Comparison of ENCODE assay signal across 27 cellular contexts in genomic region chr9:14369011-14369410, GRCh38. TPM values are rescaled to one million over a fixed set of nuclear protein-coding genes. Genes with fewer than 3 reads are reported as not detected.
"Had no signal": no experiment of that assay in that cellular context is flagged by ENCODE, and none has a peak within 500 bp of the region (broad histone marks: within the 10 kb centered on the region; RNA-seq: fewer than 3 reads in every experiment).

No MANE protein-coding gene starts in this region.

- H3K9me3 ChIP-seq: neutrophil, psoas muscle, right lobe of liver, sigmoid colon, stomach, thoracic aorta, thyroid gland, tibial nerve, upper lobe of left lung, vagina had no signal

- H2AFZ ChIP-seq: parathyroid adenoma had no signal

- H3K36me3 ChIP-seq: neutrophil, right lobe of liver, sigmoid colon, stomach, thoracic aorta, thyroid gland, tibial nerve, upper lobe of left lung, vagina had no signal

- H3K79me2 ChIP-seq: parathyroid adenoma had no signal

- FAIRE-seq: small intestine, urothelium cell line had no signal

- H3K4me1 ChIP-seq: parathyroid adenoma, right lobe of liver had no signal

- DNase-seq: naive thymus-derived CD4-positive, alpha-beta T cell; natural killer cell; nephron progenitor cell; nucleus accumbens; posterior cingulate gyrus; psoas muscle; right cardiac atrium; right lobe of liver; sigmoid colon; small intestine; stimulated activated CD4-positive, alpha-beta T cell treated with anti-CD3 and anti-CD28 coated beads, Interleukin-15, amount 100 ng/mL, for 24 hours; stimulated activated CD4-positive, alpha-beta T cell treated with anti-CD3 and anti-CD28 coated beads, Interleukin-2, amount 100 ng/mL, for 24 hours; stimulated activated CD4-positive, alpha-beta T cell treated with anti-CD3 and anti-CD28 coated beads, Interleukin-2, amount 100 ng/mL, for 48 hours; stimulated activated CD4-positive, alpha-beta T cell treated with anti-CD3 and anti-CD28 coated beads, Interleukin-4, amount 100 ng/mL, for 24 hours; stimulated activated naive B cell treated with anti-CD40 and anti-IgM and Interleukin-4, amounts not matched to agents 10 μg/mL and 1 μg/mL and 100 μg/mL, for 72 hours; stimulated activated naive CD4-positive, alpha-beta T cell treated with Interleukin-2 at 50 U/mL for 16 hours; stomach; thyroid gland; trophoblast cell; upper lobe of left lung had no signal

- H3K27ac ChIP-seq: neutrophil, parathyroid adenoma, psoas muscle, right lobe of liver, sigmoid colon, stomach, thoracic aorta, thyroid gland, tibial nerve, upper lobe of left lung, vagina had no signal

- H3K9ac ChIP-seq: parathyroid adenoma had no signal

- ATAC-seq: naive thymus-derived CD4-positive, alpha-beta T cell; natural killer cell; psoas muscle; right cardiac atrium; stimulated activated effector memory CD8-positive, alpha-beta T cell treated with anti-CD3 and anti-CD28 coated beads, Interleukin-12 subunit alpha, Interleukin-12 subunit beta, amount 100 ng/mL, for 72 hours; stimulated activated naive B cell treated with anti-CD40 and anti-IgM and Interleukin-4, amounts not matched to agents 10 μg/mL and 1 μg/mL and 100 μg/mL, for 72 hours had no signal

- H3K27me3 ChIP-seq: right lobe of liver, sigmoid colon, stomach, thyroid gland, tibial nerve, upper lobe of left lung, vagina had no signal

- H3K4me3 ChIP-seq: psoas muscle, right lobe of liver, sigmoid colon, stomach, thoracic aorta, thyroid gland, tibial nerve, upper lobe of left lung, vagina had no signal

RNA-seq across cellular contexts. Expression of gene NFIB, which starts 55.1 kb away (rescaled TPM):
- polyA plus RNA-seq: naive thymus-derived CD4-positive, alpha-beta T cell had no signal
